Comparison of ENCODE assay signal across 9 cellular contexts in the genomic region with DNA sequence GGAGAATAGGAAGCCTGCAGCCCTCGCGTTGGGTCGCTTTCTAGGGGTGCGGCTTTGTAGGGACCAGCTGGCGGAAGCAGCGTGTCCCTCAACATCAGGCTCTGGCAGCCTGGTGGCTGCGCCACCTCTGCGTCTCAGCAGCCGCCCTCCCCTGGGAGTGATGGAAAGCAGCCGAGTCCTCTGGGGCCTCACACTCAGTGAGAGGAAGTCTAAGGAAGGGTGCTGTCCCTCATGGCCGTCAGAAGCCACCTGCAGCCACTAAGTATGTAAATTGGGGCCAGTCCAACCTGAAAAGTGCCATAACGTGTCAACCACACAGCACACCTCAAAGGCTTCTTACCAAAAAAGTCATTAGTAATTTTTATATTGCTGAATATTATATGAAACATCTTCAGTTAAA.
A peak's percentile ranks its signal among the peaks of the same experiment; 100 is the strongest.
DNase-seq lines count a peak whose midpoint lies in the region; ATAC-seq lines count a peak whose summit lies in the region.
"Had no signal": no experiment of that assay in that cellular context is flagged by ENCODE, and none has a peak within 500 bp of the region (broad histone marks: within the 10 kb centered on the region; RNA-seq: fewer than 3 reads in every experiment).

No MANE protein-coding gene starts in this region.

- DNase-seq in sciatic nerve (ENCODE audit: low spot score), result no peak
- DNase-seq in midbrain (lab: John Stamatoyannopoulos, UW), result no peak
- no peak for DNase-seq in NCI-H1105 treated with DMSO at 0.1 percent for 48 hours (lab: John Stamatoyannopoulos, UW)
- no peak for DNase-seq in HuH-7.5 (ENCODE audit: low spot score)
- DNase-seq: T-helper 1 cell had no signal

- peak; percentile 86 for ATAC-seq in GM18868 (IDR thresholded peaks at IDR 0.05; ENCODE audit: unreplicated experiment)
- peak; percentile 85 for ATAC-seq in HG02588 (IDR thresholded peaks at IDR 0.05; ENCODE audit: unreplicated experiment)
- peak; percentile 76 for ATAC-seq in HG03565 (IDR thresholded peaks at IDR 0.05; ENCODE audit: unreplicated experiment)
- no peak for ATAC-seq in sciatic nerve

- H3K9me3 ChIP-seq in BLaER1, result no peaks in the 10 kb centered on the region

- H4K20me1 ChIP-seq in BLaER1, result peaks cover 65% of the 10 kb centered on the region

- intact Hi-C loops in sciatic nerve (cut with DNase I), result no loop called here

- H3K4me1 ChIP-seq in BLaER1, result peaks cover 64% of the 10 kb centered on the region

- no peak overlapping the region for H3K9ac ChIP-seq in BLaER1

- H3K27me3 ChIP-seq in BLaER1, result no peaks in the 10 kb centered on the region

- no peak overlapping the region for H3K4me3 ChIP-seq in BLaER1

- H3K36me3 ChIP-seq in BLaER1, result peaks cover 36% of the 10 kb centered on the region

- no peak overlapping the region for H3K27ac ChIP-seq in BLaER1

- peak overlapping the region; percentile 75 for H3K4me2 ChIP-seq in BLaER1
